In genomic region chr2:204022550-204022949, GRCh38 we compare ENCODE assay signal across 31 cellular contexts.
DNase-seq lines count a peak whose midpoint lies in the region; ATAC-seq, FAIRE-seq and TF ChIP-seq lines count a peak whose summit lies in the region.
"Had no signal": no experiment of that assay in that cellular context is flagged by ENCODE, and none has a peak within 500 bp of the region (broad histone marks: within the 10 kb centered on the region; RNA-seq: fewer than 3 reads in every experiment).

No MANE protein-coding gene starts in this region.

- H3K4me3 ChIP-seq in sigmoid colon = no peak overlapping the region
- H3K4me3 ChIP-seq: cardiac muscle cell, gastrocnemius medialis, hepatocyte, lower lobe of right lung, tibial nerve had no signal

- peak; percentile 38 for FAIRE-seq in GM12892 (lab: Jason Lieb, UNC)
- FAIRE-seq: colon, endothelial cell of umbilical vein, small intestine had no signal

- peaks cover 97% of the 10 kb centered on the region for H3K4me1 Mint-ChIP-seq in activated T-cell treated with anti-CD3 and anti-CD28 coated beads, Interleukin-2, amount 50 U/mL, for 72 hours (ENCODE audit: low read depth)
- H3K4me1 Mint-ChIP-seq in activated T-helper 17 cell treated with anti-CD3 and anti-CD28 coated beads, Interleukin-2, amount 50 U/mL, for 72 hours = peaks cover 34% of the 10 kb centered on the region
- H3K4me1 Mint-ChIP-seq: H9 had no signal

- TF ChIP-seq CTCF in sigmoid colon (IDR thresholded peaks at IDR 0.05) = no peak

- H3K4me3 Mint-ChIP-seq in activated T-cell treated with anti-CD3 and anti-CD28 coated beads, Interleukin-2, amount 50 U/mL, for 72 hours = peak overlapping the region; percentile 50 to 71
- peak overlapping the region; percentile 38 for H3K4me3 Mint-ChIP-seq in activated T-helper 17 cell treated with anti-CD3 and anti-CD28 coated beads, Interleukin-2, amount 50 U/mL, for 72 hours
- H3K4me3 Mint-ChIP-seq: activated B cell treated with CpG ODN at 0.5 μM for 24 hours; activated naive CD8-positive, alpha-beta T cell; B cell; H9; nephron had no signal

- H3K27me3 ChIP-seq in sigmoid colon = no peaks in the 10 kb centered on the region
- H3K27me3 ChIP-seq: cardiac muscle cell, gastrocnemius medialis, hepatocyte, tibial nerve had no signal

- peaks cover 12 to 18% of the 10 kb centered on the region in 2 donors for H3K36me3 Mint-ChIP-seq in activated T-cell treated with anti-CD3 and anti-CD28 coated beads, Interleukin-2, amount 50 U/mL, for 72 hours (ENCODE audit: insufficient read depth in 2 of 2)
- peaks cover 6% of the 10 kb centered on the region for H3K36me3 Mint-ChIP-seq in activated T-helper 17 cell treated with anti-CD3 and anti-CD28 coated beads, Interleukin-2, amount 50 U/mL, for 72 hours (ENCODE audit: low read depth)

- TF ChIP-seq POLR2A in GM12892 (IDR thresholded peaks at IDR 0.05; ENCODE audit: low read depth, low read length) (no peak), sigmoid colon (IDR thresholded peaks at IDR 0.05) (no peak)

- peak; percentile 51 to 55 for DNase-seq in activated T-cell treated with anti-CD3 and anti-CD28 coated beads, Interleukin-2, amount 50 U/mL, for 72 hours
- DNase-seq in activated T-cell treated with anti-CD3 and anti-CD28 coated beads, Interleukin-2, amount 50 U/mL, for 48 hours = no peak
- no peak for DNase-seq in GM12892 (ENCODE audit: insufficient read length)
- DNase-seq in stimulated activated CD8-positive, alpha-beta memory T cell treated with anti-CD3 and anti-CD28 coated beads, Interleukin-4, amount 100 ng/mL, for 48 hours = peak; percentile 34
- no peak for DNase-seq in sigmoid colon
- DNase-seq: ACHN; activated B cell treated with CpG ODN at 0.5 μM for 24 hours; activated CD8-positive, alpha-beta memory T cell treated with anti-CD3 and anti-CD28 coated beads for 24 hours; aorta; EL; gastrocnemius medialis; H9; KBM-7; kidney glomerular epithelial cell; lower lobe of right lung; NCI-H1105; NCI-H187; NCI-H2171 treated with DMSO at 0.1 percent for 48 hours; NCI-H524; small intestine had no signal

- no peaks in the 10 kb centered on the region for H3K27me3 Mint-ChIP-seq in activated T-cell treated with anti-CD3 and anti-CD28 coated beads, Interleukin-2, amount 50 U/mL, for 72 hours (ENCODE audit: low read depth)
- H3K27me3 Mint-ChIP-seq in activated T-helper 17 cell treated with anti-CD3 and anti-CD28 coated beads, Interleukin-2, amount 50 U/mL, for 72 hours = no peaks in the 10 kb centered on the region
- H3K27me3 Mint-ChIP-seq: activated B cell treated with CpG ODN at 0.5 μM for 24 hours; activated naive CD8-positive, alpha-beta T cell had no signal

- H3K9me3 Mint-ChIP-seq in activated T-cell treated with anti-CD3 and anti-CD28 coated beads, Interleukin-2, amount 50 U/mL, for 72 hours = peaks cover 7 to 12% of the 10 kb centered on the region in 2 donors
- no peaks in the 10 kb centered on the region for H3K9me3 Mint-ChIP-seq in activated T-helper 17 cell treated with anti-CD3 and anti-CD28 coated beads, Interleukin-2, amount 50 U/mL, for 72 hours
- H3K9me3 Mint-ChIP-seq: activated B cell treated with CpG ODN at 0.5 μM for 24 hours, H9 had no signal

- no peak overlapping the region for H3K27ac ChIP-seq in sigmoid colon
- H3K27ac ChIP-seq: cardiac muscle cell, gastrocnemius medialis, hepatocyte, HL-60, lower lobe of right lung, tibial nerve had no signal

- peak; percentile 45 to 55 for ATAC-seq in activated T-cell treated with anti-CD3 and anti-CD28 coated beads, Interleukin-2, amount 50 U/mL, for 72 hours (replicated peaks in 1 of 2)
- ATAC-seq in activated T-helper 17 cell treated with anti-CD3 and anti-CD28 coated beads, Interleukin-2, amount 50 U/mL, for 72 hours (replicated peaks) = peak; percentile 17
- no peak for ATAC-seq in GM18861 (IDR thresholded peaks at IDR 0.05; ENCODE audit: unreplicated experiment)
- ATAC-seq: gastrocnemius medialis, lower lobe of right lung had no signal

- intact Hi-C loops in sigmoid colon (cut with DNase I) = loop anchor here (10.0 kb wide), 2 partner anchors 92 to 302 kb away; no protein-coding TSS in a partner anchor

- WGBS in sigmoid colon, 2 donors = 88 to 89% methylated on average over 5 of the region's 5 CpGs

- peaks cover 0 to 30% (median 18%) of the 10 kb centered on the region in 4 donors for H3K4me1 ChIP-seq in sigmoid colon

- H3K36me3 ChIP-seq in sigmoid colon = no peaks in the 10 kb centered on the region
- H3K36me3 ChIP-seq: cardiac muscle cell, gastrocnemius medialis, lower lobe of right lung, tibial nerve had no signal

- no peaks in the 10 kb centered on the region for H3K9me3 ChIP-seq in sigmoid colon
- H3K9me3 ChIP-seq: gastrocnemius medialis, lower lobe of right lung, tibial nerve had no signal

- peak overlapping the region; percentile 80 for H3K27ac Mint-ChIP-seq in activated T-cell treated with anti-CD3 and anti-CD28 coated beads, Interleukin-2, amount 50 U/mL, for 72 hours
- H3K27ac Mint-ChIP-seq in activated T-helper 17 cell treated with anti-CD3 and anti-CD28 coated beads, Interleukin-2, amount 50 U/mL, for 72 hours = peak overlapping the region; percentile 42
- H3K27ac Mint-ChIP-seq: activated B cell treated with CpG ODN at 0.5 μM for 24 hours; activated naive CD8-positive, alpha-beta T cell; B cell; H9 had no signal

- no peak for TF ChIP-seq EP300 in sigmoid colon (IDR thresholded peaks at IDR 0.05)

Comparison
In these comparisons a context has a peak if more than half of its experiments do, and no peak if none do; other contexts are left out.
1. DNase-seq: peak in activated T-cell treated with anti-CD3 and anti-CD28 coated beads, Interleukin-2, amount 50 U/mL, for 72 hours (2 of 2) and stimulated activated CD8-positive, alpha-beta memory T cell treated with anti-CD3 and anti-CD28 coated beads, Interleukin-4, amount 100 ng/mL, for 48 hours (single experiment); none in activated T-cell treated with anti-CD3 and anti-CD28 coated beads, Interleukin-2, amount 50 U/mL, for 48 hours (0 of 2), GM12892 (single experiment) and sigmoid colon (single experiment).